ENCODE assay signal across 1 cellular context in genomic region chr10:91804126-91804510, GRCh38.
TF ChIP-seq lines count a peak whose summit lies in the region.

No MANE protein-coding gene starts in this region.

TF ChIP-seq in GM12878, 131 proteins besides CTCF, POLR2A, EP300 and RAD21 (continued from another document):
- TF ChIP-seq ZBTB33 (IDR thresholded peaks at IDR 0.05): no peak
- no peak for TF ChIP-seq ZNF274 (IDR thresholded peaks at IDR 0.05; ENCODE audit: insufficient read depth, insufficient read length)
- no peak for TF ChIP-seq MEF2A (IDR thresholded peaks at IDR 0.05; ENCODE audit: insufficient read depth, low read depth, low read length)
- no peak for TF ChIP-seq BHLHE40 (IDR thresholded peaks at IDR 0.05; ENCODE audit: borderline replicate concordance in 1 of 2, low read depth in 2 of 2, low read length in 1 of 2)
- TF ChIP-seq NBN (IDR thresholded peaks at IDR 0.05): no peak
- no peak for TF ChIP-seq RUNX3 (IDR thresholded peaks at IDR 0.05; ENCODE audit: low read length)
- no peak for TF ChIP-seq HDAC2 (IDR thresholded peaks at IDR 0.05)
- TF ChIP-seq HCFC1 (IDR thresholded peaks at IDR 0.05; ENCODE audit: low read length): no peak
- TF ChIP-seq CEBPZ (IDR thresholded peaks at IDR 0.05; ENCODE audit: low read depth, low read length): no peak
- no peak for TF ChIP-seq NRF1 (conservative IDR thresholded peaks at IDR 0.05; ENCODE audit: low read depth, low read length)
- no peak for TF ChIP-seq SPI1 (IDR thresholded peaks at IDR 0.05; ENCODE audit: borderline replicate concordance, insufficient read depth, low read depth, low read length)
- TF ChIP-seq POU2F2 (IDR thresholded peaks at IDR 0.05; ENCODE audit: borderline replicate concordance, low read depth, low read length): no peak
- TF ChIP-seq MEF2B (IDR thresholded peaks at IDR 0.05; ENCODE audit: partially characterized antibody, poor library complexity, severe bottlenecking): no peak
- TF ChIP-seq DPF2 (IDR thresholded peaks at IDR 0.05): no peak
- no peak for TF ChIP-seq ZNF384 (IDR thresholded peaks at IDR 0.05; ENCODE audit: borderline replicate concordance, low read depth, low read length)
- TF ChIP-seq IKZF2 (IDR thresholded peaks at IDR 0.05): no peak
- no peak for TF ChIP-seq ATF3 (IDR thresholded peaks at IDR 0.05; ENCODE audit: borderline replicate concordance, extremely low read depth, low read depth, low read length)
